Comparison of ENCODE assay signal across 24 cellular contexts in genomic region chr22:42763965-42764480, GRCh38. TPM values are rescaled to one million over a fixed set of nuclear protein-coding genes. Genes with fewer than 3 reads are reported as not detected.
"Had no signal": no experiment of that assay in that cellular context is flagged by ENCODE, and none has a peak within 500 bp of the region (broad histone marks: within the 10 kb centered on the region; RNA-seq: fewer than 3 reads in every experiment).

No MANE protein-coding gene starts in this region.

- H3K36me3 ChIP-seq: WERI-Rb-1 had no signal

- H3K27ac ChIP-seq: PC-9, WERI-Rb-1 had no signal

- H2AFZ ChIP-seq: PC-9 had no signal

- H3K4me3 ChIP-seq: PC-9 had no signal

- H3K4me2 ChIP-seq: PC-9 had no signal

- ATAC-seq: activated CD4-positive, alpha-beta T cell treated with anti-CD3 and anti-CD28 coated beads for 36 hours; activated T-helper 17 cell treated with anti-CD3 and anti-CD28 coated beads, Interleukin-2, amount 50 U/mL, for 72 hours; T-cell had no signal

- DNase-seq: activated CD4-positive, alpha-beta memory T cell treated with anti-CD3 and anti-CD28 coated beads, Interleukin-2, amount 10 ng/mL, durations not matched to agents 7 days and 5 days; activated CD4-positive, alpha-beta T cell treated with anti-CD3 and anti-CD28 coated beads for 36 hours; activated CD4-positive, alpha-beta T cell treated with anti-CD3 and anti-CD28 coated beads, Interleukin-2, amount 50 U/mL, for 1 hour; activated gamma-delta T cell; activated naive CD4-positive, alpha-beta T cell treated with anti-CD3 and anti-CD28 coated beads for 36 hours; activated naive CD8-positive, alpha-beta T cell treated with anti-CD3 and anti-CD28 coated beads for 36 hours; activated T-cell treated with anti-CD3 and anti-CD28 coated beads for 4 hours; activated T-cell treated with anti-CD3 and anti-CD28 coated beads, Interleukin-2, amount 50 U/mL, for 48 hours; Karpas-422; MM.1S; NCI-H1105; NCI-H1436; NCI-H1694 treated with DMSO at 0.1 percent for 48 hours; NCI-H2029 treated with DMSO at 0.1 percent for 48 hours; NCI-H510A treated with DMSO at 0.1 percent for 48 hours; NCI-H69; PC-9; SIG-M5; T-cell; T-helper 2 cell; T1000; WERI-Rb-1 had no signal

RNA-seq across cellular contexts. Expression of gene A4GALT, which starts 43.4 kb away (rescaled TPM):
- total RNA-seq: activated CD4-positive, alpha-beta T cell treated with anti-CD3 and anti-CD28 coated beads for 36 hours; activated CD8-positive, alpha-beta memory T cell treated with anti-CD3 and anti-CD28 coated beads for 36 hours; activated naive CD4-positive, alpha-beta T cell treated with anti-CD3 and anti-CD28 coated beads for 36 hours had no signal
